1 cellular context compared by ENCODE assay signal in genomic region chr7:101859411-101860106, GRCh38.
TF ChIP-seq lines count a peak whose summit lies in the region.

No MANE protein-coding gene starts in this region.

TF ChIP-seq in K562, 482 proteins besides CTCF, POLR2A, EP300 and RAD21 (continued from another document):
- TF ChIP-seq ZNF512 (tag; IDR thresholded peaks at IDR 0.05) (peak; percentile 98), ZNF121 (CRISPR knock-in tag; conservative IDR thresholded peaks at IDR 0.05) (no peak), DIDO1 (tag; IDR thresholded peaks at IDR 0.05; ENCODE audit: low read depth) (no peak), IRF2 (CRISPR knock-in tag; IDR thresholded peaks at IDR 0.05) (no peak), PTRF (tag; IDR thresholded peaks at IDR 0.05) (no peak), MYC (IDR thresholded peaks at IDR 0.05; ENCODE audit: low read depth, low read length) (no peak), MYC (CRISPR knock-in tag; IDR thresholded peaks at IDR 0.05; ENCODE audit: borderline replicate concordance, low read depth) (no peak), E4F1 (CRISPR knock-in tag; IDR thresholded peaks at IDR 0.05; ENCODE audit: borderline replicate concordance) (no peak), ZBTB1 (CRISPR knock-in tag; IDR thresholded peaks at IDR 0.05; ENCODE audit: borderline replicate concordance, low read depth) (no peak), ZBTB2 (IDR thresholded peaks at IDR 0.05) (0 out of 2 replicates have a peak, but pooled peaks have one; percentile 25), FOXK1 (CRISPR knock-in tag; IDR thresholded peaks at IDR 0.05; ENCODE audit: borderline replicate concordance) (no peak), CCNT2 (IDR thresholded peaks at IDR 0.05; ENCODE audit: borderline replicate concordance, extremely low read depth, insufficient read length, low read depth, low read length) (no peak), ZNF589 (CRISPR knock-in tag; IDR thresholded peaks at IDR 0.05; ENCODE audit: low read depth) (no peak), ZBTB9 (CRISPR knock-in tag; IDR thresholded peaks at IDR 0.05) (no peak), NUFIP1 (IDR thresholded peaks at IDR 0.05; ENCODE audit: partially characterized antibody) (no peak), ZKSCAN3 (CRISPR knock-in tag; IDR thresholded peaks at IDR 0.05) (no peak), TAF9B (IDR thresholded peaks at IDR 0.05; ENCODE audit: partially characterized antibody) (no peak), THRB (CRISPR knock-in tag; conservative IDR thresholded peaks at IDR 0.05) (peak; percentile 68; the same call in 1 of the 2 replicates), MYNN (IDR thresholded peaks at IDR 0.05) (no peak), MYNN (CRISPR knock-in tag; IDR thresholded peaks at IDR 0.05) (no peak), MAFF (IDR thresholded peaks at IDR 0.05; ENCODE audit: low read length) (0 out of 2 replicates have a peak, but pooled peaks have one; percentile 2), CEBPB (tag; IDR thresholded peaks at IDR 0.05) (peak; percentile 39; the same call in 1 of the 2 replicates), ELF4 (CRISPR knock-in tag; IDR thresholded peaks at IDR 0.05) (0 out of 2 replicates have a peak, but pooled peaks have one; percentile 39), ZNF175 (CRISPR knock-in tag; IDR thresholded peaks at IDR 0.05; ENCODE audit: low read depth) (no peak), GTF2A2 (tag; IDR thresholded peaks at IDR 0.05) (no peak), FOXJ2 (tag; IDR thresholded peaks at IDR 0.05) (no peak)
